ENCODE assay signal across 10 cellular contexts in the genomic region with DNA sequence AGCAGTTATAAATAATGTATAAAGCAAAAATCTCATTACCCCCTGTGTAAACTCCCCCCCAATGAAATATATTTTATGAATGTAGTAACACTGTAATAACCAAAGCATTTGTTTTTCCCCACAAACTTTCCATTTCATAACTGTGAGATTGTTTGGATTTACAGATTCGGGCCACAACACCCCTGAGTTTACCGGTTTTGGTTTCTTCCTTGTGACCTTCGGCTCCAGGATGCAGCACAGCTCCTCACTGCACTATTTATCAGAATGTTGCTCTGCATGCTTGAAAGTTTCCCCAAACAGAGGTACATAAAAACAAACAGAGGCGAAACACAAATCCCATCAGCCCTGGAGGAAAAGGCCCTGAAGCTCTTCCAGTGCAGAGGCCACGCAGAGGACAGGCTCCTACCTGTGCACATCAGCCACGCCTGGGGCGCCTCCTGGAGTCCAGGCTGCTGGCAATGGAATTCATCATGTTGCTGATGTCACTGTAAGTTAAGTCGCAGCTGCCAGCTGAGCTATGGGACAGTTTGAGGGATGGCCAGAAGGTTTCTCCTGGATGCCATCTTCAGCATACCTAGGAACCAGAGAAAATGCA.
DNase-seq lines count a peak whose midpoint lies in the region; ATAC-seq and TF ChIP-seq lines count a peak whose summit lies in the region.
"Had no signal": no experiment of that assay in that cellular context is flagged by ENCODE, and none has a peak within 500 bp of the region (broad histone marks: within the 10 kb centered on the region; RNA-seq: fewer than 3 reads in every experiment).

No MANE protein-coding gene starts in this region.

- no peak for TF ChIP-seq EP300 in gastroesophageal sphincter (IDR thresholded peaks at IDR 0.05)

- H3K9me3 ChIP-seq in gastroesophageal sphincter, result no peaks in the 10 kb centered on the region

- CTCF ChIA-PET in RWPE1 (lab: Yijun Ruan, JAX), result interaction anchor here (1.2 kb wide), 1 partner anchor 13 kb away, joined by 4 read pairs; no protein-coding TSS in a partner anchor

- H3K36me3 ChIP-seq in gastroesophageal sphincter, result no peaks in the 10 kb centered on the region

- TF ChIP-seq CTCF in GM10266 (IDR thresholded peaks at IDR 0.05; ENCODE audit: control insufficient read depth, insufficient read depth, low read depth, missing control alignments) (peak; percentile 22), RWPE1 (conservative IDR thresholded peaks at IDR 0.05; ENCODE audit: low read depth) (no peak), gastroesophageal sphincter (IDR thresholded peaks at IDR 0.05) (no peak)

- POLR2A ChIA-PET in RWPE1 (lab: Yijun Ruan, JAX; ENCODE audit: low non-redundant PET), result no interaction called here

- ATAC-seq in HG02885 (IDR thresholded peaks at IDR 0.05; ENCODE audit: poor library complexity, unreplicated experiment) (peak; percentile 19), gastroesophageal sphincter (no peak)

- TF ChIP-seq POLR2A in gastroesophageal sphincter (IDR thresholded peaks at IDR 0.05), result no peak

- no peak overlapping the region for H3K4me3 ChIP-seq in gastroesophageal sphincter

- H3K4me1 ChIP-seq in gastroesophageal sphincter, result peaks cover 0 to 10% (median 3%) of the 10 kb centered on the region in 3 donors

- WGBS in gastroesophageal sphincter (ENCODE audit: low coverage in 1 of 2), 2 donors, result 69 to 77% methylated on average over 2 to 4 of the region's 8 CpGs

- H3K27me3 ChIP-seq in gastroesophageal sphincter, result no peaks in the 10 kb centered on the region

- DNase-seq in GM10266 (ENCODE audit: extremely low spot score), result no peak
- DNase-seq in activated CD4-positive, alpha-beta T cell treated with anti-CD3 and anti-CD28 coated beads for 48 hours, result peak; percentile 11
- peak; percentile 3 to 16 for DNase-seq in lung microvascular endothelial cell (ENCODE audit: low read depth in 2 of 2)
- no peak for DNase-seq in RWPE1 (ENCODE audit: low spot score)
- no peak for DNase-seq in HCEC 1CT
- DNase-seq in superior temporal gyrus (ENCODE audit: extremely low spot score), result no peak
- DNase-seq: GDM1, NCI-H446 had no signal

- H3K27ac ChIP-seq in RWPE1, result no peak overlapping the region
- no peak overlapping the region for H3K27ac ChIP-seq in gastroesophageal sphincter

Comparison
In these comparisons a context has a peak if more than half of its experiments do, and no peak if none do; other contexts are left out.
1. DNase-seq: peak in activated CD4-positive, alpha-beta T cell treated with anti-CD3 and anti-CD28 coated beads for 48 hours (single experiment) and lung microvascular endothelial cell (2 of 2); none in GM10266 (single experiment), RWPE1 (single experiment), HCEC 1CT (single experiment) and superior temporal gyrus (single experiment).